In the genomic region with DNA sequence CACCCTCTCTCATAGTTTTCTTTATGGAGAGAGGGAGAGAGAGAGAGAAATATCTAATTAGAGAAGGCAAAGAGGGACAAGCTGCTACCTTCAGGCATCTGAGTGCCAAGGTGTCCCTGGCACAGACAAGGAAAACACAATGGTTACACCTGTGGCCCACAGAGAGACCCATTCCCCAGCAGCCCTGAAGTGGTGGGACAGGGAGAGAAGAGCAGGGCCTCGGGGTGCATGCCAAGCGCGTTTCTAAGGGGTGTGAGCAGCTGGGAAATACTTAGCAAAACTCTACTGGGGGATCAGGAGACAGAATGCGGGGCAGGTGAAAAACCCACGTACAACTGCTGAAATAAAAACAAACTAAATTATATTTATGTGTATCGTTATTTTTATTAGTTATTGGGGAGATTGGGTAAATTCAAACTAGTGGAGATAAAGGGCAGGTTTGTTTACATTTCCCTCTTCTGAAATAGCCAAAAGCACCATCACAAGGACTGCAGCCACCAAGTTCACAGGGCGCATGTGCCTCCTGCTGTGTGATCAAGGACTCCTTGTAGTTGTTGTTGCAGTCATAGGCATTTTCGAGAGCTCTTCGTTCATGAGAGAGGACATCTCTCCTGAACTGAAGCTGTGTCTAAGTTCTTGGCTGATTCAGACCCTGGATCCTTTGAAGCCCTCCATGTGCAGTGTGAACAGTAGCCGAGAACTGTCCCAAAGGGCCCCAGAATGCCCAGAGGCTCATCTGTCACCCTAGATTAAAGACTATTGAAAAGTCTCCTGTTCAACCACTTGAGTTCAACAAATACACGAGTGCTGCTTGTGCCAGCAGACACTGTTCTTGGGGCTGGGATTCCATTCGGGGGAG, we compare ENCODE assay signal across 1 cellular context.
A peak's percentile ranks its signal among the peaks of the same experiment; 100 is the strongest.
TF ChIP-seq lines count a peak whose summit lies in the region.

No MANE protein-coding gene starts in this region.

TF ChIP-seq in HepG2, 621 proteins besides CTCF, POLR2A, EP300 and RAD21 (continues in another document):
- TF ChIP-seq PHF20 (CRISPR knock-in tag; IDR thresholded peaks at IDR 0.05) (0 out of 2 replicates have a peak, but pooled peaks have one; percentile 18), KDM1A (CRISPR knock-in tag; IDR thresholded peaks at IDR 0.05) (no peak), NFE2 (CRISPR knock-in tag; IDR thresholded peaks at IDR 0.05) (no peak), ARID2 (CRISPR knock-in tag; IDR thresholded peaks at IDR 0.05; ENCODE audit: borderline replicate concordance) (no peak), NKX3-1 (CRISPR knock-in tag; IDR thresholded peaks at IDR 0.05) (no peak), ZNF549 (CRISPR knock-in tag; IDR thresholded peaks at IDR 0.05) (no peak), MAFG (CRISPR knock-in tag; IDR thresholded peaks at IDR 0.05) (no peak), FOXC1 (CRISPR knock-in tag; IDR thresholded peaks at IDR 0.05; ENCODE audit: borderline replicate concordance) (no peak), MED8 (CRISPR knock-in tag; IDR thresholded peaks at IDR 0.05; ENCODE audit: insufficient replicate concordance) (no peak), SSRP1 (CRISPR knock-in tag; IDR thresholded peaks at IDR 0.05) (no peak), TMF1 (CRISPR knock-in tag; IDR thresholded peaks at IDR 0.05; ENCODE audit: low read depth) (0 out of 2 replicates have a peak, but pooled peaks have one; percentile 7), ZNF124 (CRISPR knock-in tag; IDR thresholded peaks at IDR 0.05) (no peak), SMARCC2 (IDR thresholded peaks at IDR 0.05) (no peak), CREB1 (IDR thresholded peaks at IDR 0.05) (no peak), CREB1 (CRISPR knock-in tag; IDR thresholded peaks at IDR 0.05) (no peak), RBFOX2 (IDR thresholded peaks at IDR 0.05; ENCODE audit: low read depth, low read length) (no peak), HMG20A (CRISPR knock-in tag; IDR thresholded peaks at IDR 0.05; ENCODE audit: borderline replicate concordance) (0 out of 2 replicates have a peak, but pooled peaks have one; percentile 22), JDP2 (CRISPR knock-in tag; IDR thresholded peaks at IDR 0.05; ENCODE audit: borderline replicate concordance) (no peak), DMAP1 (CRISPR knock-in tag; IDR thresholded peaks at IDR 0.05) (no peak), SETDB1 (CRISPR knock-in tag; IDR thresholded peaks at IDR 0.05; ENCODE audit: borderline replicate concordance) (no peak), PHF21A (CRISPR knock-in tag; IDR thresholded peaks at IDR 0.05) (0 out of 2 replicates have a peak, but pooled peaks have one; percentile 14), MIXL1 (CRISPR knock-in tag; IDR thresholded peaks at IDR 0.05) (no peak), SUZ12 (IDR thresholded peaks at IDR 0.05; ENCODE audit: low read depth, low read length) (no peak), PAWR (CRISPR knock-in tag; IDR thresholded peaks at IDR 0.05; ENCODE audit: borderline replicate concordance) (no peak), KAT7 (CRISPR knock-in tag; IDR thresholded peaks at IDR 0.05; ENCODE audit: borderline replicate concordance) (no peak), NFE2L2 (IDR thresholded peaks at IDR 0.05; ENCODE audit: low read length) (no peak), HDAC2 (CRISPR knock-in tag; IDR thresholded peaks at IDR 0.05) (0 out of 2 replicates have a peak, but pooled peaks have one; percentile 7), HCFC1 (IDR thresholded peaks at IDR 0.05; ENCODE audit: low read depth, low read length) (no peak), ZNF577 (CRISPR knock-in tag; IDR thresholded peaks at IDR 0.05; ENCODE audit: borderline replicate concordance, low read depth) (no peak), RAD51 (IDR thresholded peaks at IDR 0.05; ENCODE audit: borderline replicate concordance) (no peak)
- TF ChIP-seq, protein P1, sequence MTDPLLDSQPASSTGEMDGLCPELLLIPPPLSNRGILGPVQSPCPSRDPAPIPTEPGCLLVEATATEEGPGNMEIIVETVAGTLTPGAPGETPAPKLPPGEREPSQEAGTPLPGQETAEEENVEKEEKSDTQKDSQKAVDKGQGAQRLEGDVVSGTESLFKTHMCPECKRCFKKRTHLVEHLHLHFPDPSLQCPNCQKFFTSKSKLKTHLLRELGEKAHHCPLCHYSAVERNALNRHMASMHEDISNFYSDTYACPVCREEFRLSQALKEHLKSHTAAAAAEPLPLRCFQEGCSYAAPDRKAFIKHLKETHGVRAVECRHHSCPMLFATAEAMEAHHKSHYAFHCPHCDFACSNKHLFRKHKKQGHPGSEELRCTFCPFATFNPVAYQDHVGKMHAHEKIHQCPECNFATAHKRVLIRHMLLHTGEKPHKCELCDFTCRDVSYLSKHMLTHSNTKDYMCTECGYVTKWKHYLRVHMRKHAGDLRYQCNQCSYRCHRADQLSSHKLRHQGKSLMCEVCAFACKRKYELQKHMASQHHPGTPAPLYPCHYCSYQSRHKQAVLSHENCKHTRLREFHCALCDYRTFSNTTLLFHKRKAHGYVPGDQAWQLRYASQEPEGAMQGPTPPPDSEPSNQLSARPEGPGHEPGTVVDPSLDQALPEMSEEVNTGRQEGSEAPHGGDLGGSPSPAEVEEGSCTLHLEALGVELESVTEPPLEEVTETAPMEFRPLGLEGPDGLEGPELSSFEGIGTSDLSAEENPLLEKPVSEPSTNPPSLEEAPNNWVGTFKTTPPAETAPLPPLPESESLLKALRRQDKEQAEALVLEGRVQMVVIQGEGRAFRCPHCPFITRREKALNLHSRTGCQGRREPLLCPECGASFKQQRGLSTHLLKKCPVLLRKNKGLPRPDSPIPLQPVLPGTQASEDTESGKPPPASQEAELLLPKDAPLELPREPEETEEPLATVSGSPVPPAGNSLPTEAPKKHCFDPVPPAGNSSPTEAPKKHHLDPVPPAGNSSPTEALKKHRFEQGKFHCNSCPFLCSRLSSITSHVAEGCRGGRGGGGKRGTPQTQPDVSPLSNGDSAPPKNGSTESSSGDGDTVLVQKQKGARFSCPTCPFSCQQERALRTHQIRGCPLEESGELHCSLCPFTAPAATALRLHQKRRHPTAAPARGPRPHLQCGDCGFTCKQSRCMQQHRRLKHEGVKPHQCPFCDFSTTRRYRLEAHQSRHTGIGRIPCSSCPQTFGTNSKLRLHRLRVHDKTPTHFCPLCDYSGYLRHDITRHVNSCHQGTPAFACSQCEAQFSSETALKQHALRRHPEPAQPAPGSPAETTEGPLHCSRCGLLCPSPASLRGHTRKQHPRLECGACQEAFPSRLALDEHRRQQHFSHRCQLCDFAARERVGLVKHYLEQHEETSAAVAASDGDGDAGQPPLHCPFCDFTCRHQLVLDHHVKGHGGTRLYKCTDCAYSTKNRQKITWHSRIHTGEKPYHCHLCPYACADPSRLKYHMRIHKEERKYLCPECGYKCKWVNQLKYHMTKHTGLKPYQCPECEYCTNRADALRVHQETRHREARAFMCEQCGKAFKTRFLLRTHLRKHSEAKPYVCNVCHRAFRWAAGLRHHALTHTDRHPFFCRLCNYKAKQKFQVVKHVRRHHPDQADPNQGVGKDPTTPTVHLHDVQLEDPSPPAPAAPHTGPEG (CRISPR knock-in tag; IDR thresholded peaks at IDR 0.05), result no peak
- TF ChIP-seq, protein P2, sequence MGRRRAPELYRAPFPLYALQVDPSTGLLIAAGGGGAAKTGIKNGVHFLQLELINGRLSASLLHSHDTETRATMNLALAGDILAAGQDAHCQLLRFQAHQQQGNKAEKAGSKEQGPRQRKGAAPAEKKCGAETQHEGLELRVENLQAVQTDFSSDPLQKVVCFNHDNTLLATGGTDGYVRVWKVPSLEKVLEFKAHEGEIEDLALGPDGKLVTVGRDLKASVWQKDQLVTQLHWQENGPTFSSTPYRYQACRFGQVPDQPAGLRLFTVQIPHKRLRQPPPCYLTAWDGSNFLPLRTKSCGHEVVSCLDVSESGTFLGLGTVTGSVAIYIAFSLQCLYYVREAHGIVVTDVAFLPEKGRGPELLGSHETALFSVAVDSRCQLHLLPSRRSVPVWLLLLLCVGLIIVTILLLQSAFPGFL (CRISPR knock-in tag; IDR thresholded peaks at IDR 0.05), result no peak
- TF ChIP-seq, protein P3, sequence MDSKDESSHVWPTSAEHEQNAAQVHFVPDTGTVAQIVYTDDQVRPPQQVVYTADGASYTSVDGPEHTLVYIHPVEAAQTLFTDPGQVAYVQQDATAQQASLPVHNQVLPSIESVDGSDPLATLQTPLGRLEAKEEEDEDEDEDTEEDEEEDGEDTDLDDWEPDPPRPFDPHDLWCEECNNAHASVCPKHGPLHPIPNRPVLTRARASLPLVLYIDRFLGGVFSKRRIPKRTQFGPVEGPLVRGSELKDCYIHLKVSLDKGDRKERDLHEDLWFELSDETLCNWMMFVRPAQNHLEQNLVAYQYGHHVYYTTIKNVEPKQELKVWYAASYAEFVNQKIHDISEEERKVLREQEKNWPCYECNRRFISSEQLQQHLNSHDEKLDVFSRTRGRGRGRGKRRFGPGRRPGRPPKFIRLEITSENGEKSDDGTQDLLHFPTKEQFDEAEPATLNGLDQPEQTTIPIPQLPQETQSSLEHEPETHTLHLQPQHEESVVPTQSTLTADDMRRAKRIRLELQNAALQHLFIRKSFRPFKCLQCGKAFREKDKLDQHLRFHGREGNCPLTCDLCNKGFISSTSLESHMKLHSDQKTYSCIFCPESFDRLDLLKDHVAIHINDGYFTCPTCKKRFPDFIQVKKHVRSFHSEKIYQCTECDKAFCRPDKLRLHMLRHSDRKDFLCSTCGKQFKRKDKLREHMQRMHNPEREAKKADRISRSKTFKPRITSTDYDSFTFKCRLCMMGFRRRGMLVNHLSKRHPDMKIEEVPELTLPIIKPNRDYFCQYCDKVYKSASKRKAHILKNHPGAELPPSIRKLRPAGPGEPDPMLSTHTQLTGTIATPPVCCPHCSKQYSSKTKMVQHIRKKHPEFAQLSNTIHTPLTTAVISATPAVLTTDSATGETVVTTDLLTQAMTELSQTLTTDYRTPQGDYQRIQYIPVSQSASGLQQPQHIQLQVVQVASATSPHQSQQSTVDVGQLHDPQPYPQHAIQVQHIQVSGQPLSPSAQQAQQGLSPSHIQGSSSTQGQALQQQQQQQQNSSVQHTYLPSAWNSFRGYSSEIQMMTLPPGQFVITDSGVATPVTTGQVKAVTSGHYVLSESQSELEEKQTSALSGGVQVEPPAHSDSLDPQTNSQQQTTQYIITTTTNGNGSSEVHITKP (CRISPR knock-in tag; IDR thresholded peaks at IDR 0.05; ENCODE audit: low read depth), result no peak
- TF ChIP-seq, protein P4, sequence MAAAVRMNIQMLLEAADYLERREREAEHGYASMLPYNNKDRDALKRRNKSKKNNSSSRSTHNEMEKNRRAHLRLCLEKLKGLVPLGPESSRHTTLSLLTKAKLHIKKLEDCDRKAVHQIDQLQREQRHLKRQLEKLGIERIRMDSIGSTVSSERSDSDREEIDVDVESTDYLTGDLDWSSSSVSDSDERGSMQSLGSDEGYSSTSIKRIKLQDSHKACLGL (CRISPR knock-in tag; IDR thresholded peaks at IDR 0.05), result no peak
- TF ChIP-seq, protein P5, sequence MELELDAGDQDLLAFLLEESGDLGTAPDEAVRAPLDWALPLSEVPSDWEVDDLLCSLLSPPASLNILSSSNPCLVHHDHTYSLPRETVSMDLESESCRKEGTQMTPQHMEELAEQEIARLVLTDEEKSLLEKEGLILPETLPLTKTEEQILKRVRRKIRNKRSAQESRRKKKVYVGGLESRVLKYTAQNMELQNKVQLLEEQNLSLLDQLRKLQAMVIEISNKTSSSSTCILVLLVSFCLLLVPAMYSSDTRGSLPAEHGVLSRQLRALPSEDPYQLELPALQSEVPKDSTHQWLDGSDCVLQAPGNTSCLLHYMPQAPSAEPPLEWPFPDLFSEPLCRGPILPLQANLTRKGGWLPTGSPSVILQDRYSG (CRISPR knock-in tag; IDR thresholded peaks at IDR 0.05), result no peak
- TF ChIP-seq, protein P6, sequence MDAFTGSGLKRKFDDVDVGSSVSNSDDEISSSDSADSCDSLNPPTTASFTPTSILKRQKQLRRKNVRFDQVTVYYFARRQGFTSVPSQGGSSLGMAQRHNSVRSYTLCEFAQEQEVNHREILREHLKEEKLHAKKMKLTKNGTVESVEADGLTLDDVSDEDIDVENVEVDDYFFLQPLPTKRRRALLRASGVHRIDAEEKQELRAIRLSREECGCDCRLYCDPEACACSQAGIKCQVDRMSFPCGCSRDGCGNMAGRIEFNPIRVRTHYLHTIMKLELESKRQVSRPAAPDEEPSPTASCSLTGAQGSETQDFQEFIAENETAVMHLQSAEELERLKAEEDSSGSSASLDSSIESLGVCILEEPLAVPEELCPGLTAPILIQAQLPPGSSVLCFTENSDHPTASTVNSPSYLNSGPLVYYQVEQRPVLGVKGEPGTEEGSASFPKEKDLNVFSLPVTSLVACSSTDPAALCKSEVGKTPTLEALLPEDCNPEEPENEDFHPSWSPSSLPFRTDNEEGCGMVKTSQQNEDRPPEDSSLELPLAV (CRISPR knock-in tag; conservative IDR thresholded peaks at IDR 0.05; ENCODE audit: low read depth), result no peak
- TF ChIP-seq, protein P7, sequence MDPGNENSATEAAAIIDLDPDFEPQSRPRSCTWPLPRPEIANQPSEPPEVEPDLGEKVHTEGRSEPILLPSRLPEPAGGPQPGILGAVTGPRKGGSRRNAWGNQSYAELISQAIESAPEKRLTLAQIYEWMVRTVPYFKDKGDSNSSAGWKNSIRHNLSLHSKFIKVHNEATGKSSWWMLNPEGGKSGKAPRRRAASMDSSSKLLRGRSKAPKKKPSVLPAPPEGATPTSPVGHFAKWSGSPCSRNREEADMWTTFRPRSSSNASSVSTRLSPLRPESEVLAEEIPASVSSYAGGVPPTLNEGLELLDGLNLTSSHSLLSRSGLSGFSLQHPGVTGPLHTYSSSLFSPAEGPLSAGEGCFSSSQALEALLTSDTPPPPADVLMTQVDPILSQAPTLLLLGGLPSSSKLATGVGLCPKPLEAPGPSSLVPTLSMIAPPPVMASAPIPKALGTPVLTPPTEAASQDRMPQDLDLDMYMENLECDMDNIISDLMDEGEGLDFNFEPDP (CRISPR knock-in tag; conservative IDR thresholded peaks at IDR 0.05), result no peak
- TF ChIP-seq, protein P8, sequence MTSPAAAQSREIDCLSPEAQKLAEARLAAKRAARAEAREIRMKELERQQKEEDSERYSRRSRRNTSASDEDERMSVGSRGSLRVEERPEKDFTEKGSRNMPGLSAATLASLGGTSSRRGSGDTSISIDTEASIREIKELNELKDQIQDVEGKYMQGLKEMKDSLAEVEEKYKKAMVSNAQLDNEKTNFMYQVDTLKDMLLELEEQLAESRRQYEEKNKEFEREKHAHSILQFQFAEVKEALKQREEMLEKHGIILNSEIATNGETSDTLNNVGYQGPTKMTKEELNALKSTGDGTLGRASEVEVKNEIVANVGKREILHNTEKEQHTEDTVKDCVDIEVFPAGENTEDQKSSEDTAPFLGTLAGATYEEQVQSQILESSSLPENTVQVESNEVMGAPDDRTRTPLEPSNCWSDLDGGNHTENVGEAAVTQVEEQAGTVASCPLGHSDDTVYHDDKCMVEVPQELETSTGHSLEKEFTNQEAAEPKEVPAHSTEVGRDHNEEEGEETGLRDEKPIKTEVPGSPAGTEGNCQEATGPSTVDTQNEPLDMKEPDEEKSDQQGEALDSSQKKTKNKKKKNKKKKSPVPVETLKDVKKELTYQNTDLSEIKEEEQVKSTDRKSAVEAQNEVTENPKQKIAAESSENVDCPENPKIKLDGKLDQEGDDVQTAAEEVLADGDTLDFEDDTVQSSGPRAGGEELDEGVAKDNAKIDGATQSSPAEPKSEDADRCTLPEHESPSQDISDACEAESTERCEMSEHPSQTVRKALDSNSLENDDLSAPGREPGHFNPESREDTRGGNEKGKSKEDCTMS (CRISPR knock-in tag; conservative IDR thresholded peaks at IDR 0.05), result no peak
